In genomic region chr1:87410771-87411170, GRCh38 we compare ENCODE assay signal across 1 cellular context.
TF ChIP-seq lines count a peak whose summit lies in the region.

No MANE protein-coding gene starts in this region.

TF ChIP-seq in IMR-90, 13 proteins besides CTCF, POLR2A, EP300 and RAD21 (continued from another document):
- TF ChIP-seq ELK1 (IDR thresholded peaks at IDR 0.05; ENCODE audit: borderline replicate concordance, low read depth, low read length): no peak
